In the genomic region with DNA sequence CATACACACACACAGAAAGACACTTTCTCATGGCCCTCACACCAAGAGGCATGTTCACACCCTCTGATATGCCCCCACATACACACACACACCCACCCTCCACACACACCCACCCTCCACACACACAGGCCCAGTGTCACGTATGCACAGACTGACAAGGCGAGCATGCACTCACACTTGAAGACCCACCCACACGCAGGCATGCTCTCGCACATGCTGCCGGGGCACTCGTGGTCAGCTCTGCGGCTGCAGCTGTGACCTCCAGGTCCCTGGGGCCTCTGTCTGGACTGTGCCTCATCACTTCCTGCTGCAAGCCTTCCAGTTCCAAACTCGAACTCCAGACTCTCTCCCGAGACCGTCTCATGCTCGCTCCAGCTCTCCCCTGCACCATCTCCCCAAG, we compare ENCODE assay signal across 9 cellular contexts. TPM values are rescaled to one million over a fixed set of nuclear protein-coding genes. Genes with fewer than 3 reads are reported as not detected.
DNase-seq lines count a peak whose midpoint lies in the region; ATAC-seq, FAIRE-seq and TF ChIP-seq lines count a peak whose summit lies in the region.
"Had no signal": no experiment of that assay in that cellular context is flagged by ENCODE, and none has a peak within 500 bp of the region (broad histone marks: within the 10 kb centered on the region; RNA-seq: fewer than 3 reads in every experiment).

No MANE protein-coding gene starts in this region.

- H3K4me3 ChIP-seq in CD8-positive, alpha-beta memory T cell (ENCODE audit: low read length) = peak overlapping the region; percentile 40
- H3K4me3 ChIP-seq in fibroblast of lung (replicated peaks in 1 of 4; ENCODE audit: control extremely low read depth in 1 of 4, insufficient read depth in 1 of 4, low read depth in 3 of 4, low read length in 4 of 4) (peak overlapping the region in 2 of 4 experiments; percentile 22 to 38), pancreas (no peak overlapping the region)

- CTCF ChIA-PET in CD8-positive, alpha-beta memory T cell (lab: Charles Lee) = interaction anchor here (1.3 to 1.6 kb wide), 2 partner anchors 27 to 41 kb away, joined by 4 to 5 read pairs; partner anchors contain the start of gene TPP1

- no peaks in the 10 kb centered on the region for H3K79me2 ChIP-seq in fibroblast of lung (ENCODE audit: control insufficient read depth, insufficient read depth, low read length)

- H3K9me3 ChIP-seq in CD8-positive, alpha-beta memory T cell (ENCODE audit: low read length) = no peaks in the 10 kb centered on the region
- H3K9me3 ChIP-seq in fibroblast of lung (ENCODE audit: control insufficient read depth, insufficient read depth, low read depth, low read length) (no peaks in the 10 kb centered on the region), pancreas (no peaks in the 10 kb centered on the region)

- H3K36me3 ChIP-seq in CD8-positive, alpha-beta memory T cell (ENCODE audit: insufficient read depth, low read length) = no peaks in the 10 kb centered on the region
- H3K36me3 ChIP-seq in fibroblast of lung (ENCODE audit: control insufficient read depth, insufficient read depth, low read length) (no peaks in the 10 kb centered on the region), pancreas (no peaks in the 10 kb centered on the region)

- peak overlapping the region in 2 of 8 donors; percentile 80 for H3K27ac Mint-ChIP-seq in CD8-positive, alpha-beta memory T cell

- WGBS in pancreas, 2 donors = 76 to 87% methylated on average over 11 of the region's 11 CpGs

- TF ChIP-seq CTCF in fibroblast of lung (conservative IDR thresholded peaks at IDR 0.05 in 1 of 2, IDR thresholded peaks at IDR 0.05 in 1 of 2; ENCODE audit: low read depth in 1 of 2, low read length in 2 of 2) (no peak), pancreas (IDR thresholded peaks at IDR 0.05) (no peak)

- H3K27me3 ChIP-seq in CD8-positive, alpha-beta memory T cell (ENCODE audit: insufficient read depth, low read length, poor library complexity, severe bottlenecking) = no peaks in the 10 kb centered on the region
- H3K27me3 ChIP-seq in fibroblast of lung (ENCODE audit: control insufficient read depth, insufficient read depth, low read length) (peaks cover 9% of the 10 kb centered on the region), pancreas (no peaks in the 10 kb centered on the region)

- ATAC-seq in pancreas = peak in 3 of 4 donors; percentile 54 to 58 (median 55)
- ATAC-seq in HG03139 (IDR thresholded peaks at IDR 0.05; ENCODE audit: unreplicated experiment) = no peak
- ATAC-seq in GM21717 (IDR thresholded peaks at IDR 0.05; ENCODE audit: unreplicated experiment) = no peak
- ATAC-seq in HG03196 (IDR thresholded peaks at IDR 0.05; ENCODE audit: unreplicated experiment) = no peak
- no peak for ATAC-seq in HG03520 (IDR thresholded peaks at IDR 0.05; ENCODE audit: unreplicated experiment)

- intact Hi-C loops in pancreas (cut with DNase I) = no loop called here

- H2AFZ ChIP-seq in fibroblast of lung (ENCODE audit: low read length) = peak overlapping the region; percentile 21

- peaks cover 59% of the 10 kb centered on the region for H3K4me1 ChIP-seq in CD8-positive, alpha-beta memory T cell (ENCODE audit: insufficient read depth, low read length)
- H3K4me1 ChIP-seq in fibroblast of lung (ENCODE audit: control insufficient read depth, extremely low read depth, insufficient read depth, low read length) = peaks cover 18% of the 10 kb centered on the region
- no peaks in the 10 kb centered on the region for H3K4me1 ChIP-seq in pancreas

- H3K4me3 Mint-ChIP-seq in CD8-positive, alpha-beta memory T cell = peak overlapping the region in 4 of 7 donors; percentile 29 to 64 (median 59)

- POLR2A ChIA-PET in CD8-positive, alpha-beta memory T cell (lab: Charles Lee) = interaction anchor here (0.7 to 1.8 kb wide), 3 partner anchors 19 to 157 kb away, joined by 3 to 10 read pairs (median 5); partner anchors contain the start of gene TAF10

- DNase-seq in CD8-positive, alpha-beta memory T cell = no peak
- peak; percentile 78 for DNase-seq in MV-4-11 (lab: John Stamatoyannopoulos, UW)
- DNase-seq in fibroblast of lung (ENCODE audit: low read depth in 2 of 2) = peak; percentile 69 to 73
- DNase-seq in pancreas = peak in 3 of 6 donors; percentile 24 to 52 (median 26)

- H3K36me3 Mint-ChIP-seq in CD8-positive, alpha-beta memory T cell = no peaks in the 10 kb centered on the region

- H3K9ac ChIP-seq in fibroblast of lung (ENCODE audit: insufficient read depth, low read length) = peak overlapping the region; percentile 8

- no peaks in the 10 kb centered on the region for H3K4me1 Mint-ChIP-seq in CD8-positive, alpha-beta memory T cell

- no peaks in the 10 kb centered on the region for H4K20me1 ChIP-seq in fibroblast of lung (ENCODE audit: control insufficient read depth, extremely low read depth, insufficient read depth, low read length)

- no peak for FAIRE-seq in pancreas (lab: Jason Lieb, UNC)
- FAIRE-seq: RCC 7860 had no signal

- peak overlapping the region; percentile 98 for H3K4me2 ChIP-seq in fibroblast of lung (ENCODE audit: extremely low read depth, insufficient read depth, low read length)

- H3K27ac ChIP-seq in CD8-positive, alpha-beta memory T cell (ENCODE audit: low read depth, low read length) = no peak overlapping the region
- H3K27ac ChIP-seq in fibroblast of lung (ENCODE audit: insufficient read depth, low read length) = peak overlapping the region; percentile 82
- H3K27ac ChIP-seq in pancreas = no peak overlapping the region

- no peaks in the 10 kb centered on the region for H3K9me3 Mint-ChIP-seq in CD8-positive, alpha-beta memory T cell

- H3K27me3 Mint-ChIP-seq in CD8-positive, alpha-beta memory T cell = peaks cover 0 to 1% of the 10 kb centered on the region in 2 donors

RNA-seq across cellular contexts. Expression of gene DCHS1, which starts 9.6 kb away (rescaled TPM):
- total RNA-seq in CD8-positive, alpha-beta memory T cell = under 1 TPM; 0.89 to 0.96 TPM
- polyA plus RNA-seq in CD8-positive, alpha-beta memory T cell = 1.5 TPM
- total RNA-seq in fibroblast of lung (11.0 and 23.9 TPM in 2 replicates), pancreas (1 to 10 TPM; 2.3 to 4.1 (median 3.3) TPM)
- polyA plus RNA-seq in fibroblast of lung (0.92 and 5.0 TPM in 2 replicates), pancreas (1 to 10 TPM; 4.0 to 4.8 TPM)
- polyA plus RNA-seq in fibroblast of lung (2012) = 1.9 and 8.5 TPM in 2 replicates
- 17.9 and 76.9 TPM in 2 replicates for polyA minus RNA-seq in fibroblast of lung (ENCODE audit: low replicate concordance)

RNA-seq across cellular contexts. Expression of gene TPP1, which starts 26.8 kb away (rescaled TPM):
- 10 to 100 TPM; 57.2 to 61.6 TPM for total RNA-seq in CD8-positive, alpha-beta memory T cell
- 165 TPM for polyA plus RNA-seq in CD8-positive, alpha-beta memory T cell
- total RNA-seq in fibroblast of lung = 93.7 and 127 TPM in 2 replicates
- 136 and 195 TPM in 2 replicates for polyA plus RNA-seq in fibroblast of lung
- 76.3 and 89.6 TPM in 2 replicates for polyA plus RNA-seq in fibroblast of lung (2012)
- 189 and 228 TPM in 2 replicates for polyA minus RNA-seq in fibroblast of lung (ENCODE audit: low replicate concordance)
- 10 to 100 TPM; 19.6 to 88.6 (median 24.6) TPM for total RNA-seq in pancreas
- polyA plus RNA-seq in pancreas = 10 to 100 TPM; 21.0 to 33.0 TPM

RNA-seq across cellular contexts. Expression of gene TAF10, which starts 34.0 kb away (rescaled TPM):
- total RNA-seq in CD8-positive, alpha-beta memory T cell = 100 to 1,000 TPM; 173 to 175 TPM
- 336 TPM for polyA plus RNA-seq in CD8-positive, alpha-beta memory T cell
- total RNA-seq in fibroblast of lung (61.9 and 77.8 TPM in 2 replicates), pancreas (10 to 100 TPM; 53.5 to 96.7 (median 75.6) TPM)
- polyA plus RNA-seq in fibroblast of lung (142 and 176 TPM in 2 replicates), pancreas (100 to 1,000 TPM; 116 TPM)
- 314 and 382 TPM in 2 replicates for polyA plus RNA-seq in fibroblast of lung (2012)
- 228 and 438 TPM in 2 replicates for polyA minus RNA-seq in fibroblast of lung (ENCODE audit: low replicate concordance)

RNA-seq across cellular contexts. Expression of gene MRPL17, which starts 37.1 kb away (rescaled TPM):
- total RNA-seq in CD8-positive, alpha-beta memory T cell = 100 to 1,000 TPM; 124 to 129 TPM
- 24.3 TPM for polyA plus RNA-seq in CD8-positive, alpha-beta memory T cell
- total RNA-seq in fibroblast of lung (44.9 and 53.2 TPM in 2 replicates), pancreas (10 to 100 TPM; 10.6 to 24.5 (median 19.8) TPM)
- polyA plus RNA-seq in fibroblast of lung (44.4 and 73.0 TPM in 2 replicates), pancreas (10 to 100 TPM; 33.6 to 33.8 TPM)
- 71.5 and 111 TPM in 2 replicates for polyA plus RNA-seq in fibroblast of lung (2012)
- polyA minus RNA-seq in fibroblast of lung (ENCODE audit: low replicate concordance) = 20.9 and 54.4 TPM in 2 replicates

RNA-seq across cellular contexts. Expression of gene ILK, which starts 42.5 kb away (rescaled TPM):
- 10 to 100 TPM; 90.1 to 92.6 TPM for total RNA-seq in CD8-positive, alpha-beta memory T cell
- 111 TPM for polyA plus RNA-seq in CD8-positive, alpha-beta memory T cell
- total RNA-seq in fibroblast of lung (136 and 176 TPM in 2 replicates), pancreas (10 to 100 TPM; 47.9 to 90.0 (median 67.4) TPM)
- polyA plus RNA-seq in fibroblast of lung (420 and 461 TPM in 2 replicates), pancreas (100 to 1,000 TPM in 1 of 2 donors, 10 to 100 TPM in 1; 98.5 to 137 TPM)
- polyA plus RNA-seq in fibroblast of lung (2012) = 336 and 355 TPM in 2 replicates
- polyA minus RNA-seq in fibroblast of lung (ENCODE audit: low replicate concordance) = 406 and 477 TPM in 2 replicates

Comparison
In these comparisons a context has a peak if more than half of its experiments do, and no peak if none do; other contexts are left out.
1. DNase-seq: peak in MV-4-11 (single experiment) and fibroblast of lung (2 of 2); none in CD8-positive, alpha-beta memory T cell (0 of 5).
2. ATAC-seq: peak in pancreas (3 of 4); none in HG03139 (single experiment), GM21717 (single experiment), HG03196 (single experiment) and HG03520 (single experiment).